8 cellular contexts compared by ENCODE assay signal in genomic region chr14:21092147-21093011, GRCh38. TPM values are rescaled to one million over a fixed set of nuclear protein-coding genes. Genes with fewer than 3 reads are reported as not detected.
DNase-seq lines count a peak whose midpoint lies in the region; ATAC-seq and TF ChIP-seq lines count a peak whose summit lies in the region.

No MANE protein-coding gene starts in this region.

- peak overlapping the region; percentile 50; the same call in 1 of the 2 replicates for H3K4me2 ChIP-seq in OCI-LY3 (ENCODE audit: low read length)
- no peak overlapping the region for H3K4me2 ChIP-seq in neural cell (ENCODE audit: low read length)

- H3K79me2 ChIP-seq in OCI-LY3 (ENCODE audit: low read length) (no peaks in the 10 kb centered on the region), neural cell (replicated peaks; ENCODE audit: insufficient read depth, low read length) (peaks cover 21% of the 10 kb centered on the region)

- H3K4me1 ChIP-seq in OCI-LY3 (ENCODE audit: low read length), result peaks cover 11% of the 10 kb centered on the region; the same call in 1 of the 2 replicates
- peaks cover 22% of the 10 kb centered on the region for H3K4me1 ChIP-seq in stomach smooth muscle (ENCODE audit: control insufficient read depth, insufficient read depth, low read length)

- H3K27ac ChIP-seq in OCI-LY3 (ENCODE audit: low read length) (no peak overlapping the region), neural cell (ENCODE audit: low read length) (no peak overlapping the region), stomach smooth muscle (ENCODE audit: low read length) (peak overlapping the region; percentile 41)

- peak; percentile 69 for ATAC-seq in GM18858 (IDR thresholded peaks at IDR 0.05; ENCODE audit: unreplicated experiment)
- peak; percentile 76 for ATAC-seq in HG03064 (IDR thresholded peaks at IDR 0.05; ENCODE audit: low read depth, unreplicated experiment)

- H3K36me3 ChIP-seq in OCI-LY3 (replicated peaks; ENCODE audit: low read depth, low read length) (peaks cover 11% of the 10 kb centered on the region), neural cell (ENCODE audit: insufficient read depth, low read length) (peaks cover 7% of the 10 kb centered on the region), stomach smooth muscle (ENCODE audit: control insufficient read depth in 2 of 2, insufficient read depth in 2 of 2, low read length in 2 of 2) (peaks cover 14 to 16% of the 10 kb centered on the region in 2 donors)

- peaks cover 11% of the 10 kb centered on the region for H3F3A ChIP-seq in neural cell (ENCODE audit: insufficient read depth, low read length, poor library complexity, severe bottlenecking)

- TF ChIP-seq CTCF in AG09309 (IDR thresholded peaks at IDR 0.05; ENCODE audit: control insufficient read depth, insufficient read depth, low read depth, low read length, missing control alignments) (peak; percentile 100), OCI-LY3 (IDR thresholded peaks at IDR 0.05; ENCODE audit: low read depth, low read length) (peak; percentile 99), neural cell (IDR thresholded peaks at IDR 0.05; ENCODE audit: poor library complexity, severe bottlenecking) (peak; percentile 59)

- H2AFZ ChIP-seq in OCI-LY3 (ENCODE audit: low read depth, low read length) (no peak overlapping the region), neural cell (ENCODE audit: low read depth, low read length) (no peak overlapping the region)

- H3K27me3 ChIP-seq in OCI-LY3 (ENCODE audit: low read depth, low read length) (no peaks in the 10 kb centered on the region), neural cell (ENCODE audit: insufficient read depth, low read depth, low read length) (no peaks in the 10 kb centered on the region), stomach smooth muscle (ENCODE audit: control insufficient read depth in 1 of 2, insufficient read depth in 2 of 2, low read length in 2 of 2) (no peaks in the 10 kb centered on the region)

- no peak overlapping the region for H3K9ac ChIP-seq in OCI-LY3 (ENCODE audit: low read length)
- no peak overlapping the region for H3K9ac ChIP-seq in neural cell (ENCODE audit: low read length)
- H3K9ac ChIP-seq in stomach smooth muscle (ENCODE audit: low read length in 2 of 2), result no peak overlapping the region

- TF ChIP-seq EP300 in neural cell (conservative IDR thresholded peaks at IDR 0.05; ENCODE audit: poor library complexity, severe bottlenecking), result no peak

- H4K20me1 ChIP-seq in OCI-LY3 (ENCODE audit: insufficient read depth, low read length) (0 out of 2 replicates have a peak, but pooled peaks cover 6% of the 10 kb centered on the region), neural cell (ENCODE audit: insufficient read depth) (no peaks in the 10 kb centered on the region)

- H3K9me3 ChIP-seq in OCI-LY3 (ENCODE audit: insufficient read depth, low read length), result no peaks in the 10 kb centered on the region
- no peaks in the 10 kb centered on the region for H3K9me3 ChIP-seq in neural cell (ENCODE audit: low read length)
- H3K9me3 ChIP-seq in stomach smooth muscle (ENCODE audit: control insufficient read depth in 2 of 2, low read length in 2 of 2), result no peaks in the 10 kb centered on the region

- no peak for DNase-seq in AG09309 (ENCODE audit: low read depth)
- peak; percentile 96 for DNase-seq in activated T-cell treated with anti-CD3 and anti-CD28 coated beads, Interleukin-2, amount 50 U/mL, for 1 hour
- DNase-seq in fibroblast of gingiva (ENCODE audit: low read depth), result peak; percentile 49

- H3K4me3 ChIP-seq in AG09309 (ENCODE audit: control insufficient read depth, low read depth, low read length) (no peak overlapping the region), OCI-LY3 (ENCODE audit: low read length) (0 out of 2 replicates have a peak overlapping the region, but pooled peaks have one; percentile 33), neural cell (ENCODE audit: low read length) (no peak overlapping the region), stomach smooth muscle (ENCODE audit: low read length in 2 of 2) (no peak overlapping the region)

- no peaks in the 10 kb centered on the region for H3K9me2 ChIP-seq in neural cell (ENCODE audit: insufficient read depth, low read length)

- TF ChIP-seq RAD21 in neural cell (conservative IDR thresholded peaks at IDR 0.05), result peak; percentile 40

TF ChIP-seq in neural cell, 6 proteins besides CTCF, POLR2A, EP300 and RAD21:
- TF ChIP-seq, protein P1, sequence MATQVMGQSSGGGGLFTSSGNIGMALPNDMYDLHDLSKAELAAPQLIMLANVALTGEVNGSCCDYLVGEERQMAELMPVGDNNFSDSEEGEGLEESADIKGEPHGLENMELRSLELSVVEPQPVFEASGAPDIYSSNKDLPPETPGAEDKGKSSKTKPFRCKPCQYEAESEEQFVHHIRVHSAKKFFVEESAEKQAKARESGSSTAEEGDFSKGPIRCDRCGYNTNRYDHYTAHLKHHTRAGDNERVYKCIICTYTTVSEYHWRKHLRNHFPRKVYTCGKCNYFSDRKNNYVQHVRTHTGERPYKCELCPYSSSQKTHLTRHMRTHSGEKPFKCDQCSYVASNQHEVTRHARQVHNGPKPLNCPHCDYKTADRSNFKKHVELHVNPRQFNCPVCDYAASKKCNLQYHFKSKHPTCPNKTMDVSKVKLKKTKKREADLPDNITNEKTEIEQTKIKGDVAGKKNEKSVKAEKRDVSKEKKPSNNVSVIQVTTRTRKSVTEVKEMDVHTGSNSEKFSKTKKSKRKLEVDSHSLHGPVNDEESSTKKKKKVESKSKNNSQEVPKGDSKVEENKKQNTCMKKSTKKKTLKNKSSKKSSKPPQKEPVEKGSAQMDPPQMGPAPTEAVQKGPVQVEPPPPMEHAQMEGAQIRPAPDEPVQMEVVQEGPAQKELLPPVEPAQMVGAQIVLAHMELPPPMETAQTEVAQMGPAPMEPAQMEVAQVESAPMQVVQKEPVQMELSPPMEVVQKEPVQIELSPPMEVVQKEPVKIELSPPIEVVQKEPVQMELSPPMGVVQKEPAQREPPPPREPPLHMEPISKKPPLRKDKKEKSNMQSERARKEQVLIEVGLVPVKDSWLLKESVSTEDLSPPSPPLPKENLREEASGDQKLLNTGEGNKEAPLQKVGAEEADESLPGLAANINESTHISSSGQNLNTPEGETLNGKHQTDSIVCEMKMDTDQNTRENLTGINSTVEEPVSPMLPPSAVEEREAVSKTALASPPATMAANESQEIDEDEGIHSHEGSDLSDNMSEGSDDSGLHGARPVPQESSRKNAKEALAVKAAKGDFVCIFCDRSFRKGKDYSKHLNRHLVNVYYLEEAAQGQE (IDR thresholded peaks at IDR 0.05; ENCODE audit: borderline replicate concordance), result no peak
- peak; percentile 45 for TF ChIP-seq SMC3 (conservative IDR thresholded peaks at IDR 0.05; ENCODE audit: poor library complexity)

RNA-seq across cellular contexts. Expression of gene ZNF219, which starts 6.1 kb away (rescaled TPM):
- polyA plus RNA-seq in neural cell, result 40.6 and 51.2 TPM in 2 replicates
- 38.7 and 39.8 TPM in 2 replicates for polyA minus RNA-seq in neural cell

RNA-seq across cellular contexts. Expression of gene TMEM253, which starts 8.5 kb away (rescaled TPM):
- polyA plus RNA-seq in neural cell, result 0.26 TPM in 1 of 2 replicates, not detected in the other
- polyA minus RNA-seq in neural cell, result not detected in 2 replicates

RNA-seq across cellular contexts. Expression of gene ARHGEF40, which starts 22.3 kb away (rescaled TPM):
- polyA plus RNA-seq in neural cell, result 28.9 and 32.4 TPM in 2 replicates
- 23.9 and 30.2 TPM in 2 replicates for polyA minus RNA-seq in neural cell

RNA-seq across cellular contexts. Expression of gene RNASE8, which starts 34.8 kb away (rescaled TPM):
- polyA plus RNA-seq in neural cell, result not detected in 2 replicates
- not detected in 2 replicates for polyA minus RNA-seq in neural cell

RNA-seq across cellular contexts. Expression of gene RNASE7, which starts 50.2 kb away (rescaled TPM):
- polyA plus RNA-seq in neural cell, result not detected in 2 replicates
- not detected in 2 replicates for polyA minus RNA-seq in neural cell
